8 cellular contexts compared by ENCODE assay signal in the genomic region with DNA sequence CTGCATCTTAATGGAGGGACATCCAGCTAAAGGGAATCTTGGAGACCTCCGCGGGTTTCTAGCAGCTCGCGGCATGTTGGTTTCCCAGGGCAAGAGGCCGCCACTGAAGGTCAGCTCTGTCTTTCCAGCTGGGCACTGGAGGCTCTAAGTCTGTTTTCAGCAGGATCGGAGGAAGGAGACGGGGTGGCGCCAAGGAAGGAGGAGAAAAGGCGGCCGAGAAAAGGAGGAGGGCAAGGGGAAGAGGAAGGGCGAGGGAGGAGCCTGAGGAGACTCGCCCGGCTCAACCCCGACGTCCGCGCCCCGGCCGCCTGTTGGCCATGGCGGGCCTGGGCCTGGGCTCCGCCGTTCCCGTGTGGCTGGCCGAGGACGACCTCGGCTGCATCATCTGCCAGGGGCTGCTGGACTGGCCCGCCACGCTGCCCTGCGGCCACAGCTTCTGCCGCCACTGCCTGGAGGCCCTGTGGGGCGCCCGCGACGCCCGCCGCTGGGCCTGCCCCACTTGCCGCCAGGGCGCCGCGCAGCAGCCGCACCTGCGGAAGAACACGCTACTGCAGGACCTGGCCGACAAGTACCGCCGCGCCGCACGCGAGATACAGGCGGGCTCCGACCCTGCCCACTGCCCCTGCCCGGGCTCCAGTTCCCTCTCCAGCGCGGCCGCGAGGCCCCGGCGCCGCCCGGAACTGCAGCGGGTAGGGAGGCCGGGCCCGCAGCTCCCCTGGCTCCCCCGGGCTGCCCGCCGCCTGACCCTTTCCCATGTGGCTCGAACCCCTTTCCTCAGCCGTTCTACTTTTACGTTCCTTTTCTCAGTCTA. TPM values are rescaled to one million over a fixed set of nuclear protein-coding genes. Genes with fewer than 3 reads are reported as not detected.
A peak's percentile ranks its signal among the peaks of the same experiment; 100 is the strongest.
DNase-seq lines count a peak whose midpoint lies in the region; ATAC-seq and TF ChIP-seq lines count a peak whose summit lies in the region.

Gene RNF135, plus strand, starts transcription at position 283 of the 811 bp plus-strand sequence. Its CDS starts 35 bp downstream, at position 318.

- H3K9ac ChIP-seq in liver (ENCODE audit: low read depth in 1 of 2, low read length in 2 of 2), result peak within 1 kb of the TSS; percentile 33 to 71

- H3K9me3 ChIP-seq in liver (ENCODE audit: control insufficient read depth in 4 of 4, low read length in 3 of 4), result peaks cover 0 to 2% (median 0%) of the 10 kb centered on the region in 4 donors

- H3K27me3 ChIP-seq in dorsolateral prefrontal cortex (peaks cover 0 to 20% (median 0%) of the 10 kb centered on the region in 45 donors), liver (ENCODE audit: control insufficient read depth in 4 of 4, insufficient read depth in 4 of 4, low read length in 3 of 4) (no peaks in the 10 kb centered on the region)

- intact Hi-C loops in dorsolateral prefrontal cortex (cut with DNase I), result loop anchor here in 1 of 2 donors (10.0 kb wide), 1 partner anchor 56 kb away; no protein-coding TSS in a partner anchor

- peak within 1 kb of the TSS; percentile 49 to 79 (median 69) for H3K4me3 ChIP-seq in dorsolateral prefrontal cortex
- peak within 1 kb of the TSS; percentile 44 to 63 (median 59) for H3K4me3 ChIP-seq in liver (ENCODE audit: low read depth in 1 of 3, low read length in 3 of 3)

- WGBS in liver, result 3% methylated on average over 70 of the region's 70 CpGs

- no peaks in the 10 kb centered on the region for H3K4me1 ChIP-seq in liver (ENCODE audit: control insufficient read depth in 4 of 4, insufficient read depth in 4 of 4, low read length in 3 of 4)

- H3K36me3 ChIP-seq in liver (ENCODE audit: control insufficient read depth in 4 of 4, insufficient read depth in 3 of 4, low read depth in 1 of 4, low read length in 3 of 4), result no peaks in the 10 kb centered on the region

- peak; percentile 30 to 33 for TF ChIP-seq RAD21 in liver (IDR thresholded peaks at IDR 0.05)

- peak; percentile 62 for ATAC-seq in HG02678 (IDR thresholded peaks at IDR 0.05; ENCODE audit: unreplicated experiment)

- H3K27ac ChIP-seq in dorsolateral prefrontal cortex, result peak within 1 kb of the TSS in 58 of 59 donors; percentile 34 to 95 (median 83)
- H3K27ac ChIP-seq in liver (ENCODE audit: low read depth in 1 of 2, low read length in 2 of 2), result peak within 1 kb of the TSS; percentile 85 to 96

- peak; percentile 18 for DNase-seq in NCI-H2196 treated with DMSO at 0.1 percent for 48 hours (lab: John Stamatoyannopoulos, UW; ENCODE audit: unreplicated experiment)
- peak; percentile 31 to 44 for DNase-seq in activated CD4-positive, alpha-beta T cell treated with anti-CD3 and anti-CD28 coated beads, Interleukin-2, amount 50 U/mL, for 24 hours (ENCODE audit: low read depth in 1 of 2, low spot score in 1 of 2)
- DNase-seq in dorsolateral prefrontal cortex, result peak in 8 of 10 donors; percentile 24 to 72 (median 46)
- DNase-seq in stimulated activated CD4-positive, alpha-beta T cell treated with anti-CD3 and anti-CD28 coated beads, Interleukin-4, amount 100 ng/mL, for 1 hour, result peak; percentile 63
- no peak for DNase-seq in NCI-H345 treated with DMSO at 0.1 percent for 48 hours (lab: John Stamatoyannopoulos, UW; ENCODE audit: unreplicated experiment)

- TF ChIP-seq CTCF in GM12872 (IDR thresholded peaks at IDR 0.05; ENCODE audit: insufficient read depth, low read depth, low read length) (peak; percentile 33; the same call in 2 of the 3 replicates), dorsolateral prefrontal cortex (IDR thresholded peaks at IDR 0.05 in 54 of 56, conservative IDR thresholded peaks at IDR 0.05 in 2 of 56; ENCODE audit: low read depth in 1 of 56, partially characterized antibody in 56 of 56) (peak in 32 of 56 donors; percentile 6 to 46 (median 24)), liver (IDR thresholded peaks at IDR 0.05; ENCODE audit: low read depth, low read length, missing input control) (peak; percentile 11)

TF ChIP-seq in liver, 16 proteins besides CTCF, POLR2A, EP300 and RAD21:
- peak; percentile 16 for TF ChIP-seq TAF1 (conservative IDR thresholded peaks at IDR 0.05)
- no peak for TF ChIP-seq GABPA (IDR thresholded peaks at IDR 0.05 in 1 of 2, conservative IDR thresholded peaks at IDR 0.05 in 1 of 2)
- TF ChIP-seq SP1 (IDR thresholded peaks at IDR 0.05), result no peak
- TF ChIP-seq NR2F2 (IDR thresholded peaks at IDR 0.05), result peak; percentile 75
- peak in 1 of 2 donors; percentile 11 for TF ChIP-seq RXRA (IDR thresholded peaks at IDR 0.05)
- TF ChIP-seq YY1 (IDR thresholded peaks at IDR 0.05), result peak; percentile 68
- TF ChIP-seq REST (IDR thresholded peaks at IDR 0.05), result no peak
- TF ChIP-seq MAX (IDR thresholded peaks at IDR 0.05), result no peak

RNA-seq across cellular contexts. Expression of gene RNF135, which starts in this region (rescaled TPM):
- 10 to 100 TPM in 9 of 120 experiments, 1 to 10 TPM in 111; 1.7 to 12.4 (median 5.5) TPM for total RNA-seq in dorsolateral prefrontal cortex
- 1 to 10 TPM; 4.0 to 5.5 TPM for total RNA-seq in liver
- polyA plus RNA-seq in liver, result 1 to 10 TPM; 3.4 to 3.5 TPM
